ENCODE assay signal across 8 cellular contexts in genomic region chrX:49269010-49269767, GRCh38. TPM values are rescaled to one million over a fixed set of nuclear protein-coding genes. Genes with fewer than 3 reads are reported as not detected.
DNase-seq lines count a peak whose midpoint lies in the region; ATAC-seq and TF ChIP-seq lines count a peak whose summit lies in the region.

No MANE protein-coding gene starts in this region.

- peak overlapping the region; percentile 95; the same call in 1 of the 2 replicates for H3K14ac ChIP-seq in H9 (ENCODE audit: insufficient read depth, low read length)

- no peak overlapping the region for H2AK5ac ChIP-seq in H9 (ENCODE audit: insufficient read length, low read length)

- peaks cover 11 to 18% (median 16%) of the 10 kb centered on the region in 3 experiments for H3K36me3 Mint-ChIP-seq in H9 (ENCODE audit: insufficient read depth in 1 of 3, low read depth in 3 of 3)
- H3K36me3 Mint-ChIP-seq in natural killer cell treated with Interleukin-12 subunit alpha and Interleukin-12 subunit beta and Interleukin-15 and Interleukin-18, amount 100 ng/mL, for 72 hours, result no peaks in the 10 kb centered on the region

- peak overlapping the region; percentile 93 for H3K18ac ChIP-seq in H9 (ENCODE audit: insufficient read length, low read depth, low read length)

- peaks cover 2% of the 10 kb centered on the region for H3K27me3 Mint-ChIP-seq in H9 (ENCODE audit: low read depth)
- H3K27me3 Mint-ChIP-seq in natural killer cell treated with Interleukin-12 subunit alpha and Interleukin-12 subunit beta and Interleukin-15 and Interleukin-18, amount 100 ng/mL, for 72 hours, result peaks cover 0 to 4% of the 10 kb centered on the region in 2 donors

- H3K4me3 Mint-ChIP-seq in H9, result peak overlapping the region; percentile 91 to 93
- H3K4me3 Mint-ChIP-seq in natural killer cell treated with Interleukin-12 subunit alpha and Interleukin-12 subunit beta and Interleukin-15 and Interleukin-18, amount 100 ng/mL, for 72 hours, result peak overlapping the region; percentile 91

- no peak for TF ChIP-seq CTCF in H9 (conservative IDR thresholded peaks at IDR 0.05)
- no peak for TF ChIP-seq CTCF in fibroblast of pulmonary artery (IDR thresholded peaks at IDR 0.05; ENCODE audit: low read length, missing control alignments)

- no peak overlapping the region for H3K4ac ChIP-seq in H9 (ENCODE audit: low read depth, low read length)

- H3K27ac Mint-ChIP-seq in H9, result peak overlapping the region; percentile 100
- H3K27ac Mint-ChIP-seq in natural killer cell treated with Interleukin-12 subunit alpha and Interleukin-12 subunit beta and Interleukin-15 and Interleukin-18, amount 100 ng/mL, for 72 hours, result peak overlapping the region; percentile 94 to 98

- H3K23me2 ChIP-seq in H9 (ENCODE audit: insufficient read length, low read depth, low read length, poor library complexity, severe bottlenecking), result peaks cover 5% of the 10 kb centered on the region

- no peaks in the 10 kb centered on the region for H4K20me1 ChIP-seq in H9 (ENCODE audit: control insufficient read depth, insufficient read depth, insufficient read length)

- H3K79me2 ChIP-seq in H9 (ENCODE audit: insufficient read depth, low read length), result 0 out of 2 replicates have a peak, but pooled peaks cover 4% of the 10 kb centered on the region

- H3K4me3 ChIP-seq in fibroblast of pulmonary artery (replicated peaks; ENCODE audit: low read depth, low read length), result peak overlapping the region; percentile 71

- no peak overlapping the region for H2BK12ac ChIP-seq in H9 (ENCODE audit: insufficient read length, low read depth, low read length)

- no peak overlapping the region for H2AFZ ChIP-seq in H9 (ENCODE audit: low read length)

- no peak overlapping the region for H3K56ac ChIP-seq in H9 (ENCODE audit: insufficient read length, low read depth, low read length)

- no peak overlapping the region for H4K8ac ChIP-seq in H9 (replicated peaks; ENCODE audit: insufficient read length, low read depth, low read length)

- WGBS in H9 (ENCODE audit: extremely low coverage, insufficient read length, low lambda C conversion rate), result no CpG with 5 or more reads among the region's 45 CpGs

- peak; percentile 89 for TF ChIP-seq POLR2A in Raji (IDR thresholded peaks at IDR 0.05; ENCODE audit: insufficient read depth, low read depth, low read length)

- H3K79me1 ChIP-seq in H9 (ENCODE audit: insufficient read depth, low read depth, low read length, poor library complexity, severe bottlenecking), result no peaks in the 10 kb centered on the region

- no peak overlapping the region for H2BK5ac ChIP-seq in H9 (ENCODE audit: insufficient read length, low read length)

- no peak overlapping the region for H2BK120ac ChIP-seq in H9 (ENCODE audit: low read depth, low read length, poor library complexity, severe bottlenecking)

- peaks cover 69 to 70% of the 10 kb centered on the region in 2 experiments for H3K9me3 Mint-ChIP-seq in H9
- no peaks in the 10 kb centered on the region for H3K9me3 Mint-ChIP-seq in natural killer cell treated with Interleukin-12 subunit alpha and Interleukin-12 subunit beta and Interleukin-15 and Interleukin-18, amount 100 ng/mL, for 72 hours

- ATAC-seq in natural killer cell treated with Interleukin-12 subunit alpha and Interleukin-12 subunit beta and Interleukin-15 and Interleukin-18, amount 100 ng/mL, for 72 hours, result peak; percentile 93

- DNase-seq in H9, result peak; percentile 98
- DNase-seq in M059J (ENCODE audit: low read depth), result peak; percentile 98
- DNase-seq in activated effector memory CD4-positive, alpha-beta T cell treated with anti-CD3 and anti-CD28 coated beads, Interleukin-2, amount 50 U/mL, for 16 hours, result peak; percentile 98
- DNase-seq in fibroblast of pulmonary artery (ENCODE audit: low read depth), result peak; percentile 98
- peak; percentile 96 for DNase-seq in natural killer cell treated with Interleukin-12 subunit alpha and Interleukin-12 subunit beta and Interleukin-15 and Interleukin-18, amount 100 ng/mL, for 72 hours (ENCODE audit: low spot score)
- peak; percentile 96 for DNase-seq in stimulated activated naive CD4-positive, alpha-beta T cell treated with Interleukin-2 at 50 U/mL for 16 hours (lab: John Stamatoyannopoulos, UW)

- H4K5ac ChIP-seq in H9 (ENCODE audit: insufficient read length, low read depth, low read length), result no peak overlapping the region

- peak overlapping the region; percentile 40 for H3K27ac ChIP-seq in H9 (ENCODE audit: insufficient read length, low read depth, low read length)

- no peak overlapping the region for H3T11ph ChIP-seq in H9 (ENCODE audit: low read length)

- H3K9me3 ChIP-seq in ES-I3 (ENCODE audit: control insufficient read depth, insufficient read depth, low read length) (no peaks in the 10 kb centered on the region), H9 (ENCODE audit: control insufficient read depth, low read depth, low read length) (peaks cover 23% of the 10 kb centered on the region)

- no peaks in the 10 kb centered on the region for H3K27me3 ChIP-seq in H9 (ENCODE audit: insufficient read depth, low read length)

- no peak overlapping the region for H2BK15ac ChIP-seq in H9 (ENCODE audit: low read depth, low read length)

- peak overlapping the region; percentile 84 for H3K9ac ChIP-seq in ES-I3 (ENCODE audit: low read depth, low read length)
- H3K9ac ChIP-seq in H9 (ENCODE audit: extremely low read depth, insufficient read length, low read length), result peak overlapping the region; percentile 79

- peaks cover 14 to 21% of the 10 kb centered on the region in 2 experiments for H3K4me1 Mint-ChIP-seq in H9
- peaks cover 23 to 43% of the 10 kb centered on the region in 2 donors for H3K4me1 Mint-ChIP-seq in natural killer cell treated with Interleukin-12 subunit alpha and Interleukin-12 subunit beta and Interleukin-15 and Interleukin-18, amount 100 ng/mL, for 72 hours (ENCODE audit: low read depth in 2 of 2)

- no peaks in the 10 kb centered on the region for H3K36me3 ChIP-seq in ES-I3 (ENCODE audit: insufficient read depth, low read length)

- no peak overlapping the region for H2BK20ac ChIP-seq in H9 (ENCODE audit: low read depth, low read length, poor library complexity, severe bottlenecking)

- peak overlapping the region; percentile 53 for H3K4me2 ChIP-seq in H9 (ENCODE audit: insufficient read depth, insufficient read length, low read length)

- H3K23ac ChIP-seq in H9 (ENCODE audit: insufficient read length, low read depth, low read length), result no peak overlapping the region

- no peak overlapping the region for H4K91ac ChIP-seq in H9 (ENCODE audit: insufficient read length, low read depth, low read length)

- H3K4me1 ChIP-seq in ES-I3 (ENCODE audit: insufficient read depth, low read length) (no peaks in the 10 kb centered on the region), H9 (ENCODE audit: insufficient read depth, low read length) (no peaks in the 10 kb centered on the region)

RNA-seq across cellular contexts. Expression of gene PPP1R3F, which starts 0.4 kb away (rescaled TPM):
- total RNA-seq in H9 (2021), result 6.9 and 7.3 TPM in 2 replicates
- 2.8 and 5.6 TPM in 2 replicates for total RNA-seq in M059J (2014; rRNA removed; shearing (Covaris generic))
- total RNA-seq in natural killer cell treated with Interleukin-12 subunit alpha and Interleukin-12 subunit beta and Interleukin-15 and Interleukin-18, amount 100 ng/mL, for 72 hours, result 1 to 10 TPM; 3.4 to 3.8 TPM

RNA-seq across cellular contexts. Expression of gene FOXP3, which starts 4.7 kb away (rescaled TPM):
- 0.68 and 0.81 TPM in 2 replicates for total RNA-seq in H9 (2021)
- 0.07 TPM in 1 of 2 replicates, not detected in the other for total RNA-seq in M059J (2014; rRNA removed; shearing (Covaris generic))
- total RNA-seq in natural killer cell treated with Interleukin-12 subunit alpha and Interleukin-12 subunit beta and Interleukin-15 and Interleukin-18, amount 100 ng/mL, for 72 hours, result under 1 TPM; 0.55 to 0.78 TPM

RNA-seq across cellular contexts. Expression of gene CCDC22, which starts 33.9 kb away (rescaled TPM):
- 12.1 and 12.2 TPM in 2 replicates for total RNA-seq in H9 (2021)
- 14.1 and 20.9 TPM in 2 replicates for total RNA-seq in M059J (2014; rRNA removed; shearing (Covaris generic))
- 10 to 100 TPM; 25.6 to 25.7 TPM for total RNA-seq in natural killer cell treated with Interleukin-12 subunit alpha and Interleukin-12 subunit beta and Interleukin-15 and Interleukin-18, amount 100 ng/mL, for 72 hours

RNA-seq across cellular contexts. Expression of gene GAGE10, which starts 34.3 kb away (rescaled TPM):
- not detected in 2 replicates for total RNA-seq in H9 (2021)
- total RNA-seq in M059J (2014; rRNA removed; shearing (Covaris generic)), result not detected in 2 replicates
- total RNA-seq in natural killer cell treated with Interleukin-12 subunit alpha and Interleukin-12 subunit beta and Interleukin-15 and Interleukin-18, amount 100 ng/mL, for 72 hours, result not detected

RNA-seq across cellular contexts. Expression of gene CACNA1F, which starts 36.0 kb away (rescaled TPM):
- 0.94 and 1.4 TPM in 2 replicates for total RNA-seq in H9 (2021)
- not detected in 2 replicates for total RNA-seq in M059J (2014; rRNA removed; shearing (Covaris generic))
- total RNA-seq in natural killer cell treated with Interleukin-12 subunit alpha and Interleukin-12 subunit beta and Interleukin-15 and Interleukin-18, amount 100 ng/mL, for 72 hours, result under 1 TPM in 1 of 2 donors, not detected in 1; 0.14 TPM

Comparison
In these comparisons a context has a peak if more than half of its experiments do, and no peak if none do; other contexts are left out.
1. Peak in every context shown above with its lines: DNase-seq, ATAC-seq, H3K4me3 ChIP-seq and H3K27ac ChIP-seq.